14 cellular contexts compared by ENCODE assay signal in the genomic region with DNA sequence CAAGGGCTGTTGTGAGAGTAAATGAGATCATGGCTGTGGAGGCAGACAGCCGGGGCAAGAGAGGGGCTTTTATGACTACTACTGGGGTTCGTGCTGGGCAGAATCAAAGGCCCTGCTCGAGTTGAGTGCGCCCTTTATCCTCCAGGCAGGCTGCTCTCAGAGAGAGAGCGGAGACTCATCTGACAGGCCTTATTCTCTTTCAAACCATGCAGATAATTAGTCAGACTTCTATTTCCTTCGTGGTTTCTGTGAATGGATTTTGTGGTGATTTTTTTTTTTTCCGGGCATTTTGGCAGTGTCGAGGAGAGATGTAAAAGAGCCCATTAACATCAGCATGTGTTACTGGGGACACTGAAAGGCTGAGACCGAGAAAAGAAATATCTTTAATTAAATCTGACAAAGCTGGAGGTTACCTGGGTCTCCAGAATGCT.
A peak's percentile ranks its signal among the peaks of the same experiment; 100 is the strongest.
DNase-seq lines count a peak whose midpoint lies in the region; ATAC-seq and TF ChIP-seq lines count a peak whose summit lies in the region.
"Had no signal": no experiment of that assay in that cellular context is flagged by ENCODE, and none has a peak within 500 bp of the region (broad histone marks: within the 10 kb centered on the region; RNA-seq: fewer than 3 reads in every experiment).

No MANE protein-coding gene starts in this region.

- no peaks in the 10 kb centered on the region for H3K36me3 Mint-ChIP-seq in effector memory CD8-positive, alpha-beta T cell (ENCODE audit: insufficient read depth)
- H3K36me3 Mint-ChIP-seq in T-helper 2 cell treated with Interferon-gamma antibody and Interleukin-4, amounts not matched to agents 5 μg/mL and 100 μg/mL, for 36 hours (ENCODE audit: low read depth), result no peaks in the 10 kb centered on the region
- H3K36me3 Mint-ChIP-seq: activated naive CD4-positive, alpha-beta T cell treated with anti-CD3 and anti-CD28 coated beads, Interleukin-2, amount 10 ng/mL, durations not matched to agents 7 days and 5 days; CD4-positive, CD25-positive, alpha-beta regulatory T cell; mesothelial cell of epicardium had no signal

- no peak for TF ChIP-seq CTCF in foreskin keratinocyte (conservative IDR thresholded peaks at IDR 0.05)

- H3K27ac Mint-ChIP-seq in effector memory CD8-positive, alpha-beta T cell, result no peak overlapping the region
- no peak overlapping the region for H3K27ac Mint-ChIP-seq in T-helper 2 cell treated with Interferon-gamma antibody and Interleukin-4, amounts not matched to agents 5 μg/mL and 100 μg/mL, for 36 hours
- H3K27ac Mint-ChIP-seq: activated naive CD4-positive, alpha-beta T cell treated with anti-CD3 and anti-CD28 coated beads, Interleukin-2, amount 10 ng/mL, durations not matched to agents 7 days and 5 days; CD4-positive, CD25-positive, alpha-beta regulatory T cell; mesothelial cell of epicardium had no signal

- H3K36me3 ChIP-seq in rectal smooth muscle tissue (ENCODE audit: control insufficient read depth, insufficient read depth, low read length), result no peaks in the 10 kb centered on the region

- H3K4me1 Mint-ChIP-seq in effector memory CD8-positive, alpha-beta T cell (ENCODE audit: low read depth in 2 of 2), result no peaks in the 10 kb centered on the region
- H3K4me1 Mint-ChIP-seq in T-helper 2 cell treated with Interferon-gamma antibody and Interleukin-4, amounts not matched to agents 5 μg/mL and 100 μg/mL, for 36 hours (ENCODE audit: low read depth), result no peaks in the 10 kb centered on the region
- H3K4me1 Mint-ChIP-seq: activated naive CD4-positive, alpha-beta T cell treated with anti-CD3 and anti-CD28 coated beads, Interleukin-2, amount 10 ng/mL, durations not matched to agents 7 days and 5 days; CD4-positive, CD25-positive, alpha-beta regulatory T cell; mesothelial cell of epicardium had no signal

- H3K9ac ChIP-seq in rectal smooth muscle tissue (ENCODE audit: low read length), result no peak overlapping the region
- H3K9ac ChIP-seq: parathyroid adenoma had no signal

- no peak overlapping the region for H3K27ac ChIP-seq in foreskin keratinocyte
- peak overlapping the region; percentile 28 for H3K27ac ChIP-seq in rectal smooth muscle tissue (ENCODE audit: low read depth, low read length)
- H3K27ac ChIP-seq: parathyroid adenoma had no signal

- H3K4me1 ChIP-seq in foreskin keratinocyte, result no peaks in the 10 kb centered on the region
- H3K4me1 ChIP-seq in rectal smooth muscle tissue (ENCODE audit: control insufficient read depth, insufficient read depth, low read length), result no peaks in the 10 kb centered on the region

- peaks cover 15 to 20% of the 10 kb centered on the region in 2 donors for H3K27me3 Mint-ChIP-seq in effector memory CD8-positive, alpha-beta T cell
- H3K27me3 Mint-ChIP-seq in T-helper 2 cell treated with Interferon-gamma antibody and Interleukin-4, amounts not matched to agents 5 μg/mL and 100 μg/mL, for 36 hours (ENCODE audit: low read depth), result no peaks in the 10 kb centered on the region
- H3K27me3 Mint-ChIP-seq: activated naive CD4-positive, alpha-beta T cell treated with anti-CD3 and anti-CD28 coated beads, Interleukin-2, amount 10 ng/mL, durations not matched to agents 7 days and 5 days had no signal

- H3K4me3 ChIP-seq in rectal smooth muscle tissue (ENCODE audit: low read length), result no peak overlapping the region

- ATAC-seq in foreskin keratinocyte, result peak; percentile 57
- no peak for ATAC-seq in HG03442 (IDR thresholded peaks at IDR 0.05; ENCODE audit: unreplicated experiment)
- ATAC-seq in effector memory CD8-positive, alpha-beta T cell (replicated peaks), result no peak

- H3K27me3 ChIP-seq in foreskin keratinocyte (no peaks in the 10 kb centered on the region), rectal smooth muscle tissue (ENCODE audit: control insufficient read depth, insufficient read depth, low read length) (no peaks in the 10 kb centered on the region)

- no peaks in the 10 kb centered on the region for H3K9me3 Mint-ChIP-seq in effector memory CD8-positive, alpha-beta T cell
- no peaks in the 10 kb centered on the region for H3K9me3 Mint-ChIP-seq in T-helper 2 cell treated with Interferon-gamma antibody and Interleukin-4, amounts not matched to agents 5 μg/mL and 100 μg/mL, for 36 hours
- H3K9me3 Mint-ChIP-seq: activated naive CD4-positive, alpha-beta T cell treated with anti-CD3 and anti-CD28 coated beads, Interleukin-2, amount 10 ng/mL, durations not matched to agents 7 days and 5 days; mesothelial cell of epicardium had no signal

- H3K4me3 Mint-ChIP-seq in effector memory CD8-positive, alpha-beta T cell, result no peak overlapping the region
- no peak overlapping the region for H3K4me3 Mint-ChIP-seq in T-helper 2 cell treated with Interferon-gamma antibody and Interleukin-4, amounts not matched to agents 5 μg/mL and 100 μg/mL, for 36 hours
- H3K4me3 Mint-ChIP-seq: activated naive CD4-positive, alpha-beta T cell treated with anti-CD3 and anti-CD28 coated beads, Interleukin-2, amount 10 ng/mL, durations not matched to agents 7 days and 5 days; CD4-positive, CD25-positive, alpha-beta regulatory T cell; mesothelial cell of epicardium had no signal

- DNase-seq in ELR (ENCODE audit: low read depth), result peak; percentile 20
- peak; percentile 44 for DNase-seq in NCI-H2107 treated with DMSO at 0.1 percent for 48 hours (lab: John Stamatoyannopoulos, UW; ENCODE audit: unreplicated experiment)
- DNase-seq in foreskin keratinocyte, result peak in 1 of 2 donors; percentile 28
- no peak for DNase-seq in effector memory CD8-positive, alpha-beta T cell
- no peak for DNase-seq in T-helper 2 cell treated with Interferon-gamma antibody and Interleukin-4, amounts not matched to agents 5 μg/mL and 100 μg/mL, for 36 hours (ENCODE audit: low spot score)
- DNase-seq: activated CD8-positive, alpha-beta memory T cell treated with anti-CD3 and anti-CD28 coated beads, Interleukin-2, amount 50 U/mL, for 4 hours; activated naive CD4-positive, alpha-beta T cell treated with anti-CD3 and anti-CD28 coated beads, Interleukin-2, amount 10 ng/mL, durations not matched to agents 7 days and 5 days; CD4-positive, CD25-positive, alpha-beta regulatory T cell; NCI-H1417 treated with DMSO at 0.1 percent for 48 hours; SW 1271 had no signal

Comparison
In these comparisons a context has a peak if more than half of its experiments do, and no peak if none do; other contexts are left out.
1. DNase-seq: peak in ELR (single experiment) and NCI-H2107 treated with DMSO at 0.1 percent for 48 hours (single experiment); none in effector memory CD8-positive, alpha-beta T cell (0 of 3) and T-helper 2 cell treated with Interferon-gamma antibody and Interleukin-4, amounts not matched to agents 5 μg/mL and 100 μg/mL, for 36 hours (single experiment).